In genomic region chr13:97193577-97193976, GRCh38 we compare ENCODE assay signal across 21 cellular contexts. TPM values are rescaled to one million over a fixed set of nuclear protein-coding genes. Genes with fewer than 3 reads are reported as not detected.
DNase-seq lines count a peak whose midpoint lies in the region; ATAC-seq, FAIRE-seq and TF ChIP-seq lines count a peak whose summit lies in the region.
"Had no signal": no experiment of that assay in that cellular context is flagged by ENCODE, and none has a peak within 500 bp of the region (broad histone marks: within the 10 kb centered on the region; RNA-seq: fewer than 3 reads in every experiment).

No MANE protein-coding gene starts in this region.

- no peak overlapping the region for H3K4ac ChIP-seq in H1 (replicated peaks; ENCODE audit: insufficient read length, low read depth, low read length)
- H3K4ac ChIP-seq in mesendoderm (ENCODE audit: low read depth, low read length), result no peak overlapping the region

- TF ChIP-seq POLR2A in H1 (IDR thresholded peaks at IDR 0.05; ENCODE audit: control extremely low read depth in 1 of 2, low read depth in 2 of 2, low read length in 2 of 2), result no peak
- no peak for TF ChIP-seq POLR2A in H54 (IDR thresholded peaks at IDR 0.05; ENCODE audit: low read depth, low read length)

- no peak overlapping the region for H2AFZ ChIP-seq in PC-9
- H2AFZ ChIP-seq in H1 (ENCODE audit: low read length), result no peak overlapping the region
- H2AFZ ChIP-seq: GM23248 had no signal

- H3K9me3 ChIP-seq in PC-9 (ENCODE audit: insufficient read depth, low read depth) (peaks cover 7% of the 10 kb centered on the region; the same call in 1 of the 2 replicates), H1 (ENCODE audit: insufficient read depth in 2 of 2, low read depth in 1 of 2, low read length in 1 of 2) (no peaks in the 10 kb centered on the region)
- H3K9me3 ChIP-seq: BE2C, Caco-2 had no signal

- 91% methylated on average over 5 of the region's 5 CpGs; no CpG with 5 or more reads in 1 of the 2 experiments for WGBS in H1 (ENCODE audit: extremely low coverage in 1 of 2, insufficient coverage in 1 of 2, insufficient read length in 1 of 2, insufficient replicate concordance in 2 of 2, low coverage in 1 of 2, low lambda C conversion rate in 2 of 2, missing lambda C conversion rate in 1 of 2), 2 experiments
- whole genome bisulfite sequencing in mesendoderm (ENCODE audit: extremely low coverage, insufficient coverage, low lambda C conversion rate), result no CpG with 5 or more reads among the region's 5 CpGs

- no peaks in the 10 kb centered on the region for H3K9me2 ChIP-seq in PC-9 (ENCODE audit: insufficient read depth)

- peak overlapping the region; percentile 37 for H3K4me3 Mint-ChIP-seq in Calu3 (ENCODE audit: low read depth, unreplicated experiment)
- H3K4me3 Mint-ChIP-seq: CD4-positive, CD25-positive, alpha-beta regulatory T cell had no signal

- no peak for FAIRE-seq in H1 (lab: Jason Lieb, UNC)
- no peak for FAIRE-seq in H54 (lab: Jason Lieb, UNC)
- FAIRE-seq: GM12892, GM18507 had no signal

- H3K4me2 ChIP-seq in PC-9 (peak overlapping the region; percentile 75), H1 (ENCODE audit: insufficient read depth in 1 of 2, low read depth in 2 of 2, low read length in 2 of 2) (no peak overlapping the region), mesendoderm (ENCODE audit: low read length) (no peak overlapping the region)

- no peak for TF ChIP-seq RAD21 in H1 (IDR thresholded peaks at IDR 0.05 in 1 of 2, conservative IDR thresholded peaks at IDR 0.05 in 1 of 2; ENCODE audit: low read depth in 2 of 2, low read length in 2 of 2)

- H3K27ac Mint-ChIP-seq in Calu3 (ENCODE audit: unreplicated experiment), result peak overlapping the region; percentile 97
- H3K27ac Mint-ChIP-seq: CD4-positive, CD25-positive, alpha-beta regulatory T cell had no signal

- no peaks in the 10 kb centered on the region for H3K23me2 ChIP-seq in H1 (ENCODE audit: low read depth, low read length)

- no peak overlapping the region for H2BK15ac ChIP-seq in H1 (ENCODE audit: low read length)
- no peak overlapping the region for H2BK15ac ChIP-seq in mesendoderm (replicated peaks; ENCODE audit: low read depth)

- H3K27me3 ChIP-seq in PC-9 (ENCODE audit: insufficient read depth, low read depth), result no peaks in the 10 kb centered on the region
- H3K27me3 ChIP-seq in H1 (replicated peaks in 1 of 4; ENCODE audit: control insufficient read depth in 3 of 4, extremely low read depth in 1 of 4, insufficient read depth in 3 of 4, low read length in 3 of 4), result no peaks in the 10 kb centered on the region; a peak in 1 of 7 replicates
- H3K27me3 ChIP-seq in mesendoderm (ENCODE audit: insufficient read depth, low read length, poor library complexity), result no peaks in the 10 kb centered on the region
- H3K27me3 ChIP-seq: BE2C had no signal

- no peak overlapping the region for H3K9ac ChIP-seq in H1 (replicated peaks in 1 of 4; ENCODE audit: extremely low read depth in 1 of 4, low read depth in 3 of 4, low read length in 3 of 4)
- H3K9ac ChIP-seq in mesendoderm (ENCODE audit: low read length), result no peak overlapping the region
- H3K9ac ChIP-seq: GM23248 had no signal

- POLR2A ChIA-PET in PC-9 (lab: Charles Lee; ENCODE audit: unreplicated experiment), result no interaction called here
- POLR2A ChIA-PET in H1 (lab: Charles Lee; ENCODE audit: partially characterized antibody), result no interaction called here

- H2AK5ac ChIP-seq in H1 (ENCODE audit: low read depth, low read length) (no peak overlapping the region), mesendoderm (ENCODE audit: low read length) (peak overlapping the region; percentile 60)

- H3K18ac ChIP-seq in H1 (ENCODE audit: extremely low read depth, low read length) (no peak overlapping the region), mesendoderm (ENCODE audit: low read length) (no peak overlapping the region)

- no peaks in the 10 kb centered on the region for H3K36me3 Mint-ChIP-seq in Calu3 (ENCODE audit: insufficient read depth, unreplicated experiment)
- H3K36me3 Mint-ChIP-seq: CD4-positive, CD25-positive, alpha-beta regulatory T cell had no signal

- H4K91ac ChIP-seq in H1 (replicated peaks; ENCODE audit: insufficient read length, low read length), result peak overlapping the region; percentile 25

- no peaks in the 10 kb centered on the region for H3K27me3 Mint-ChIP-seq in Calu3 (ENCODE audit: unreplicated experiment)

- H3K9me3 Mint-ChIP-seq in Calu3 (ENCODE audit: low read depth, unreplicated experiment), result peaks cover 2% of the 10 kb centered on the region

- H3K23ac ChIP-seq in H1 (ENCODE audit: insufficient read length) (no peak overlapping the region), mesendoderm (ENCODE audit: low read length) (no peak overlapping the region)

- TF ChIP-seq CTCF in Calu3 (IDR thresholded peaks at IDR 0.05; ENCODE audit: unreplicated experiment), result no peak
- no peak for TF ChIP-seq CTCF in PC-9 (conservative IDR thresholded peaks at IDR 0.05)
- no peak for TF ChIP-seq CTCF in H1 (IDR thresholded peaks at IDR 0.05; ENCODE audit: control extremely low read depth in 1 of 3, insufficient read depth in 1 of 3, low read depth in 1 of 3, low read length in 3 of 3)

- no peak overlapping the region for H4K5ac ChIP-seq in H1 (ENCODE audit: insufficient read length, low read depth, low read length)
- H4K5ac ChIP-seq in mesendoderm (ENCODE audit: low read length), result no peak overlapping the region

- H3K79me2 ChIP-seq in PC-9 (ENCODE audit: low read depth), result 0 out of 2 replicates have a peak, but pooled peaks cover 7% of the 10 kb centered on the region
- H3K79me2 ChIP-seq in H1 (ENCODE audit: control insufficient read depth in 1 of 2, insufficient read depth in 2 of 2, low read length in 2 of 2), result no peaks in the 10 kb centered on the region
- no peaks in the 10 kb centered on the region for H3K79me2 ChIP-seq in mesendoderm (ENCODE audit: control insufficient read depth, insufficient read depth, low read length)

- no peak for TF ChIP-seq EP300 in H1 (IDR thresholded peaks at IDR 0.05; ENCODE audit: borderline replicate concordance in 1 of 2, low read depth in 2 of 2, low read length in 2 of 2)

- H2BK5ac ChIP-seq in H1 (ENCODE audit: low read depth, low read length), result no peak overlapping the region
- peak overlapping the region; percentile 34 for H2BK5ac ChIP-seq in mesendoderm (ENCODE audit: low read length)

- H3K56ac ChIP-seq in H1 (replicated peaks; ENCODE audit: insufficient read length, low read depth, low read length) (no peak overlapping the region), mesendoderm (ENCODE audit: low read length) (no peak overlapping the region)

- no peaks in the 10 kb centered on the region for H3K79me1 ChIP-seq in H1 (ENCODE audit: low read depth, low read length)
- H3K79me1 ChIP-seq in mesendoderm (ENCODE audit: low read length), result no peaks in the 10 kb centered on the region

- H2BK20ac ChIP-seq in H1 (ENCODE audit: low read length), result no peak overlapping the region

- CTCF ChIA-PET in Calu3 (lab: Charles Lee) (no interaction called here), PC-9 (lab: Charles Lee) (no interaction called here), H1 (lab: Charles Lee; ENCODE audit: partially characterized antibody) (interaction anchor here (1.0 kb wide), 1 partner anchor 10 kb away, joined by 3 read pairs; no protein-coding TSS in a partner anchor)

- H3K27ac ChIP-seq in PC-9 (peak overlapping the region; percentile 85), H1 (ENCODE audit: low read depth, low read length) (no peak overlapping the region), mesendoderm (ENCODE audit: low read depth, low read length) (no peak overlapping the region)
- H3K27ac ChIP-seq: GM23248, HL-60 had no signal

- H3K4me3 ChIP-seq in PC-9, result peak overlapping the region; percentile 27; the same call in 1 of the 2 replicates
- H3K4me3 ChIP-seq in H1 (ENCODE audit: extremely low read depth in 1 of 4, insufficient read depth in 2 of 4, low read depth in 3 of 4, low read length in 4 of 4), result no peak overlapping the region
- H3K4me3 ChIP-seq in mesendoderm (ENCODE audit: low read length), result no peak overlapping the region
- H3K4me3 ChIP-seq: GM23248 had no signal

- no peak overlapping the region for H3K14ac ChIP-seq in H1 (ENCODE audit: insufficient read length)

- intact Hi-C loops in Calu3 (cut with micrococcal nuclease; ENCODE audit: unreplicated experiment), result loop anchor here (5.0 kb wide), 1 partner anchor 81 kb away; no protein-coding TSS in a partner anchor
- intact Hi-C loops in PC-9 (cut with micrococcal nuclease; ENCODE audit: unreplicated experiment), result no loop called here

- H2BK120ac ChIP-seq in H1 (replicated peaks; ENCODE audit: low read depth, low read length) (no peak overlapping the region), mesendoderm (ENCODE audit: low read depth, low read length) (no peak overlapping the region)

- H2BK12ac ChIP-seq in H1 (ENCODE audit: low read depth, low read length), result no peak overlapping the region

- no peaks in the 10 kb centered on the region for H4K20me1 ChIP-seq in PC-9 (ENCODE audit: insufficient read depth)
- H4K20me1 ChIP-seq in H1 (replicated peaks in 1 of 2; ENCODE audit: control insufficient read depth in 1 of 2, insufficient read depth in 2 of 2, low read length in 2 of 2), result no peaks in the 10 kb centered on the region

- H3F3A ChIP-seq in PC-9 (ENCODE audit: insufficient read depth, low read depth), result peaks cover 28% of the 10 kb centered on the region

- peaks cover 79% of the 10 kb centered on the region for H3K4me1 ChIP-seq in PC-9 (replicated peaks; ENCODE audit: insufficient read depth)
- H3K4me1 ChIP-seq in H1 (replicated peaks in 1 of 4; ENCODE audit: control insufficient read depth in 3 of 4, insufficient read depth in 4 of 4, low read length in 3 of 4), result peaks cover 0 to 6% (median 2%) of the 10 kb centered on the region in 4 experiments; a peak in 4 of 7 replicates
- peaks cover 13% of the 10 kb centered on the region for H3K4me1 ChIP-seq in mesendoderm (ENCODE audit: control insufficient read depth, low read depth, low read length)

- DNase-seq in Calu3, result no peak
- DNase-seq in PC-9, result no peak
- no peak for DNase-seq in H1 (ENCODE audit: low read depth in 1 of 2, low spot score in 2 of 2)
- no peak for DNase-seq in mesendoderm
- DNase-seq in H54 (ENCODE audit: insufficient read length, low spot score), result no peak
- no peak for DNase-seq in NCI-H345 treated with DMSO at 0.1 percent for 48 hours (lab: John Stamatoyannopoulos, UW; ENCODE audit: unreplicated experiment)
- DNase-seq: BE2C; C1 segment of cervical spinal cord; Caco-2; CD4-positive, CD25-positive, alpha-beta regulatory T cell; DMS153; DMS79; GDM1; GM23248; H7; KBM-7 had no signal

- H4K8ac ChIP-seq in H1 (ENCODE audit: extremely low read depth, insufficient read depth, low read length) (no peak overlapping the region), mesendoderm (ENCODE audit: low read depth, low read length) (no peak overlapping the region)

- H3K36me3 ChIP-seq in PC-9 (ENCODE audit: low read depth) (peaks cover 6% of the 10 kb centered on the region; the same call in 1 of the 2 replicates), H1 (ENCODE audit: control insufficient read depth in 2 of 4, insufficient read depth in 4 of 4, low read length in 3 of 4) (no peaks in the 10 kb centered on the region), mesendoderm (ENCODE audit: control insufficient read depth, insufficient read depth, low read length) (no peaks in the 10 kb centered on the region)
- H3K36me3 ChIP-seq: BE2C had no signal

- no TSS peak for BruUV-seq in Calu3 (replicated peaks; lab: Mats Ljungman, UMichigan)
- BruUV-seq in PC-9 (replicated peaks; lab: Mats Ljungman, UMichigan), result no TSS peak

- no peak for ATAC-seq in HG02759 (IDR thresholded peaks at IDR 0.05; ENCODE audit: unreplicated experiment)
- no peak for ATAC-seq in HG03457 (IDR thresholded peaks at IDR 0.05; ENCODE audit: unreplicated experiment)

- peaks cover 41% of the 10 kb centered on the region for H3K4me1 Mint-ChIP-seq in Calu3 (ENCODE audit: low read depth, unreplicated experiment)

RNA-seq across cellular contexts. Expression of gene MBNL2, which starts 28.6 kb away (rescaled TPM):
- 29.8 and 37.1 TPM in 2 replicates for total RNA-seq in Calu3 (2022)
- 57.7 and 91.3 TPM in 2 replicates for total RNA-seq in PC-9 (2021)
- total RNA-seq in H1 (2021; fragmentation: NEBNext Ultra II Directional; extraction: Animal tissue kit (Norgen Biotek cat#: 25700)), result 2.6 and 3.2 TPM in 2 replicates
- polyA plus RNA-seq in H1 (2011; rRNA removed), result 0.67 and 1.0 TPM in 2 replicates
- 1.4 TPM for polyA plus RNA-seq in H1 (2011; cell fraction: cytosol; rRNA removed)
- polyA plus RNA-seq in H1 (2011; cell fraction: nucleus; rRNA removed), result 3.2 TPM
- polyA plus RNA-seq in H1 (2012, experiment 1 of 2), result 1.0 to 2.2 TPM (median 1.4 TPM) in 4 replicates
- 0.76 TPM for polyA plus RNA-seq in H1 (2012, experiment 2 of 2)
- 2.4 TPM for polyA plus RNA-seq in H1 (2013, experiment 1 of 2)
- polyA plus RNA-seq in H1 (2013, experiment 2 of 2), result 2.2 TPM
- 7.9 and 10.9 TPM in 2 replicates for polyA minus RNA-seq in H1 (2011; rRNA and poly(A)+ RNA removed)
- polyA minus RNA-seq in H1 (2011; cell fraction: cytosol; rRNA and poly(A)+ RNA removed), result 1.9 TPM
- 4.6 TPM for polyA minus RNA-seq in H1 (2011; cell fraction: nucleus; rRNA and poly(A)+ RNA removed)
- 2.0 TPM for polyA plus RNA-seq in mesendoderm (2013, experiment 1 of 2)
- 2.2 TPM for polyA plus RNA-seq in mesendoderm (2013, experiment 2 of 2)
